Comparison of ENCODE assay signal across 8 cellular contexts in the genomic region with DNA sequence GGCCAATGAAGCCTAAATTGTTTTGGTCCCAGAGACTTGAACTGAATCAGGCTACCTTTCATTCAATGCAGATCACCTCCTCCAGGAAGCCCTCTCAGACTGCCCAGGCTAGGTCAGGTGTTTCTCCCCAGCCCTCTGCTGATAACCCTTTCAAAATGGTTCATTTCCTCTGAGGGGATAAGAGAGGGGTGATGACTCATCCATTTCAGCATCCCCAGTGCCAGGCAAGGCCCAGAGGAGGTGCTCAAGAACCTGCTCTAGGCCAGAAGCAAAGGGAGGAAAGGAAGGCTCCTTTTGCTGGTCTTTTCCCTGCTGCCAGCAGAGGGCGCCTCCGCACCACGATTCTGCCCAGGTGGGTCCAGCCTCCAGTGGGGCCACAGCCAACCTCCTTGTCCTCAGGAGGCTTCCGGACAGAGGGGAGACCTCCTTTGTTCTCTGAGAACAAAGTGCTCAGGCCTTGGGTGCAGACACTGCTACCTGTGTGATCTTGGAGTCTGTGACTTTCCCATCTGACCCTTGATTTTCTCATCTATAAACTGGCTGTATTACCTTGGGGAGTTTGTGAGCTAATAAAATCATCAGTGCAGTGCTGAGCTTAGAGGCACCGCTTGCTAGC. TPM values are rescaled to one million over a fixed set of nuclear protein-coding genes. Genes with fewer than 3 reads are reported as not detected.
DNase-seq lines count a peak whose midpoint lies in the region; ATAC-seq, FAIRE-seq and TF ChIP-seq lines count a peak whose summit lies in the region.

No MANE protein-coding gene starts in this region.

- H2AFZ ChIP-seq in HepG2 (ENCODE audit: low read length): no peak overlapping the region

- no peak overlapping the region for H3K27ac ChIP-seq in HepG2 (ENCODE audit: extremely low read length, insufficient read depth, low read length)

- H3K4me2 ChIP-seq in HepG2 (ENCODE audit: low read depth, low read length): no peak overlapping the region

- no peaks in the 10 kb centered on the region for H4K20me1 ChIP-seq in HepG2 (ENCODE audit: insufficient read depth, low read length)

- H3K4me3 ChIP-seq in HepG2 (replicated peaks in 1 of 3; ENCODE audit: insufficient read depth in 1 of 3, low read depth in 2 of 3, low read length in 3 of 3): no peak overlapping the region

- H3K79me2 ChIP-seq in HepG2 (ENCODE audit: insufficient read depth, low read length): no peaks in the 10 kb centered on the region

- no peak overlapping the region for H3K4me3 Mint-ChIP-seq in chondrocyte (ENCODE audit: unreplicated experiment)

- no peaks in the 10 kb centered on the region; a peak in 1 of 5 replicates for H3K27me3 ChIP-seq in HepG2 (ENCODE audit: control insufficient read depth in 1 of 2, insufficient read depth in 2 of 2, low read length in 2 of 2)

- CTCF ChIA-PET in HepG2 (lab: Yijun Ruan, JAX; ENCODE audit: low intra/inter-chr PET ratio, low total read pairs): interaction anchor here (0.9 to 2.1 kb wide), 6 partner anchors 79 to 332 kb away, joined by 3 to 25 read pairs (median 4); no protein-coding TSS in a partner anchor

- in situ Hi-C loops in HepG2 (cut with HindIII; ENCODE audit: extremely low pct_ligation_motif_present, low pct_unique_long_range_greater_than_20kb): loop anchor here (10.0 kb wide), 1 partner anchor 331 kb away; no protein-coding TSS in a partner anchor

- H3K4me1 Mint-ChIP-seq in chondrocyte (ENCODE audit: low read depth): no peaks in the 10 kb centered on the region

- no peaks in the 10 kb centered on the region for H3K36me3 Mint-ChIP-seq in chondrocyte (ENCODE audit: low read depth)

- intact Hi-C loops in HepG2 (cut with micrococcal nuclease; ENCODE audit: unreplicated experiment): loop anchor here (2.0 kb wide), 1 partner anchor 113 kb away; no protein-coding TSS in a partner anchor

- H3K4me1 ChIP-seq in HepG2 (ENCODE audit: insufficient read depth, low read length): peaks cover 32% of the 10 kb centered on the region

- TF ChIP-seq POLR2A in HepG2 (IDR thresholded peaks at IDR 0.05; ENCODE audit: insufficient read depth in 1 of 2, low read depth in 2 of 2, low read length in 2 of 2): no peak

- TF ChIP-seq CTCF in chondrocyte (IDR thresholded peaks at IDR 0.05): peak; percentile 99
- TF ChIP-seq CTCF in HepG2 (CRISPR knock-in tag; IDR thresholded peaks at IDR 0.05): peak; percentile 97

- H3K9me3 Mint-ChIP-seq in chondrocyte (ENCODE audit: low read depth): no peaks in the 10 kb centered on the region

- peak; percentile 95 for TF ChIP-seq RAD21 in HepG2 (CRISPR knock-in tag; IDR thresholded peaks at IDR 0.05)

- no TSS peak for BruUV-seq in HepG2 (replicated peaks; lab: Mats Ljungman, UMichigan)

- TF ChIP-seq EP300 in HepG2 (IDR thresholded peaks at IDR 0.05; ENCODE audit: low read depth in 2 of 2, low read length in 2 of 2): no peak
- TF ChIP-seq EP300 in HepG2 (CRISPR knock-in tag; IDR thresholded peaks at IDR 0.05; ENCODE audit: borderline replicate concordance): no peak

- ATAC-seq in HepG2: peak; percentile 91
- no peak for ATAC-seq in GM21825 (IDR thresholded peaks at IDR 0.05; ENCODE audit: unreplicated experiment)

- no peaks in the 10 kb centered on the region for H3K36me3 ChIP-seq in HepG2 (replicated peaks in 1 of 2; ENCODE audit: control insufficient read depth in 1 of 2, insufficient read depth in 2 of 2, low read length in 2 of 2)

- H3K27me3 Mint-ChIP-seq in chondrocyte (ENCODE audit: low read depth): peaks cover 16% of the 10 kb centered on the region

- FAIRE-seq in HepG2 (lab: Jason Lieb, UNC): peak; percentile 60

- no peaks in the 10 kb centered on the region for H3K9me3 ChIP-seq in HepG2 (ENCODE audit: low read length)

- POLR2A ChIA-PET in HepG2 (lab: Yijun Ruan, JAX): no interaction called here

- peak; percentile 52 for DNase-seq in activated gamma-delta T cell treated with Interleukin-2 at 50 U/mL for 16 hours
- no peak for DNase-seq in activated gamma-delta T cell (lab: John Stamatoyannopoulos, UW)
- DNase-seq in NCI-H2196 (lab: John Stamatoyannopoulos, UW; ENCODE audit: unreplicated experiment): peak; percentile 72
- peak; percentile 43 to 53 for DNase-seq in activated CD4-positive, alpha-beta T cell treated with anti-CD3 and anti-CD28 coated beads for 24 hours (ENCODE audit: low read depth in 2 of 2)
- DNase-seq in chondrocyte (ENCODE audit: low spot score): no peak
- peak; percentile 58 for DNase-seq in HepG2 (ENCODE audit: low spot score)
- DNase-seq in stimulated activated CD4-positive, alpha-beta T cell treated with anti-CD3 and anti-CD28 coated beads, TNF-alpha, amount 100 ng/mL, for 48 hours (ENCODE audit: low read depth in 3 of 3): peak; percentile 43 to 50 (median 44)

- 100% methylated on average over 1 of the region's 5 CpGs for WGBS in HepG2 (ENCODE audit: low lambda C conversion rate)

- no peak overlapping the region for H3K9ac ChIP-seq in HepG2 (ENCODE audit: insufficient read depth, low read depth, low read length)

- no peak overlapping the region for H3K27ac Mint-ChIP-seq in chondrocyte (ENCODE audit: unreplicated experiment)

TF ChIP-seq in HepG2, 621 proteins besides CTCF, POLR2A, EP300 and RAD21 (continues in another document):
- TF ChIP-seq, protein P1, sequence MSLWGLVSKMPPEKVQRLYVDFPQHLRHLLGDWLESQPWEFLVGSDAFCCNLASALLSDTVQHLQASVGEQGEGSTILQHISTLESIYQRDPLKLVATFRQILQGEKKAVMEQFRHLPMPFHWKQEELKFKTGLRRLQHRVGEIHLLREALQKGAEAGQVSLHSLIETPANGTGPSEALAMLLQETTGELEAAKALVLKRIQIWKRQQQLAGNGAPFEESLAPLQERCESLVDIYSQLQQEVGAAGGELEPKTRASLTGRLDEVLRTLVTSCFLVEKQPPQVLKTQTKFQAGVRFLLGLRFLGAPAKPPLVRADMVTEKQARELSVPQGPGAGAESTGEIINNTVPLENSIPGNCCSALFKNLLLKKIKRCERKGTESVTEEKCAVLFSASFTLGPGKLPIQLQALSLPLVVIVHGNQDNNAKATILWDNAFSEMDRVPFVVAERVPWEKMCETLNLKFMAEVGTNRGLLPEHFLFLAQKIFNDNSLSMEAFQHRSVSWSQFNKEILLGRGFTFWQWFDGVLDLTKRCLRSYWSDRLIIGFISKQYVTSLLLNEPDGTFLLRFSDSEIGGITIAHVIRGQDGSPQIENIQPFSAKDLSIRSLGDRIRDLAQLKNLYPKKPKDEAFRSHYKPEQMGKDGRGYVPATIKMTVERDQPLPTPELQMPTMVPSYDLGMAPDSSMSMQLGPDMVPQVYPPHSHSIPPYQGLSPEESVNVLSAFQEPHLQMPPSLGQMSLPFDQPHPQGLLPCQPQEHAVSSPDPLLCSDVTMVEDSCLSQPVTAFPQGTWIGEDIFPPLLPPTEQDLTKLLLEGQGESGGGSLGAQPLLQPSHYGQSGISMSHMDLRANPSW (CRISPR knock-in tag; IDR thresholded peaks at IDR 0.05; ENCODE audit: borderline replicate concordance): no peak

RNA-seq across cellular contexts. Expression of gene ARHGEF10L, which starts 45.3 kb away (rescaled TPM):
- 27.3 to 40.6 TPM (median 40.0 TPM) in 3 replicates for total RNA-seq in chondrocyte
- 26.2 and 46.5 TPM in 2 replicates for total RNA-seq in HepG2 (2016; rRNA removed; fragmentation: Illumina TruSeq; extraction: Trizol)
- total RNA-seq in HepG2 (2016; cell fraction: cytosol; rRNA removed; fragmentation: Illumina TruSeq; extraction: Trizol; ENCODE audit: low read depth): 13.6 and 14.7 TPM in 2 replicates
- total RNA-seq in HepG2 (2016; cell fraction: insoluble cytoplasmic fraction; rRNA removed; fragmentation: Illumina TruSeq; extraction: Trizol): 24.8 and 47.9 TPM in 2 replicates
- 19.1 and 19.9 TPM in 2 replicates for total RNA-seq in HepG2 (2016; cell fraction: membrane; rRNA removed; fragmentation: Illumina TruSeq; extraction: Trizol)
- total RNA-seq in HepG2 (2016; cell fraction: nucleus; rRNA removed; fragmentation: Illumina TruSeq; extraction: Trizol): 59.8 and 74.6 TPM in 2 replicates
- 78.3 and 107 TPM in 2 replicates for polyA plus RNA-seq in HepG2 (2011; rRNA removed)
- 20.2 and 37.0 TPM in 2 replicates for polyA plus RNA-seq in HepG2 (2011; cell fraction: cytosol; rRNA removed)
- 844 and 1,154 TPM in 2 replicates for polyA plus RNA-seq in HepG2 (2011; cell fraction: nucleus; rRNA removed)
- polyA plus RNA-seq in HepG2 (2012): 43.3 and 63.3 TPM in 2 replicates
- 2.2 and 2.8 TPM in 2 replicates for polyA plus RNA-seq in HepG2 (2016; cell fraction: cytosol; fragmentation: Illumina TruSeq; extraction: Trizol; ENCODE audit: low read depth)
- 18.1 and 22.2 TPM in 2 replicates for polyA plus RNA-seq in HepG2 (2016; cell fraction: insoluble cytoplasmic fraction; fragmentation: Illumina TruSeq; extraction: Trizol; ENCODE audit: low read depth)
- polyA plus RNA-seq in HepG2 (2016; cell fraction: membrane; fragmentation: Illumina TruSeq; extraction: Trizol; ENCODE audit: low read depth): 4.7 and 5.9 TPM in 2 replicates
- 127 and 131 TPM in 2 replicates for polyA plus RNA-seq in HepG2 (2016; cell fraction: nucleus; fragmentation: Illumina TruSeq; extraction: Trizol; ENCODE audit: insufficient read depth, low read depth)
- polyA minus RNA-seq in HepG2 (2011; rRNA and poly(A)+ RNA removed; ENCODE audit: low replicate concordance): 15.7 and 166 TPM in 2 replicates
- 36.6 and 43.4 TPM in 2 replicates for polyA minus RNA-seq in HepG2 (2011; cell fraction: cytosol; rRNA and poly(A)+ RNA removed)
- polyA minus RNA-seq in HepG2 (2011; cell fraction: nucleus; rRNA and poly(A)+ RNA removed): 147 and 148 TPM in 2 replicates

RNA-seq across cellular contexts. Expression of gene RCC2, which starts 54.7 kb away (rescaled TPM):
- total RNA-seq in chondrocyte (88.6 to 90.0 TPM (median 88.7 TPM) in 3 replicates), HepG2 (2016; rRNA removed; fragmentation: Illumina TruSeq; extraction: Trizol) (55.8 and 58.3 TPM in 2 replicates)
- 4.8 TPM in 2 replicates for total RNA-seq in HepG2 (2016; cell fraction: cytosol; rRNA removed; fragmentation: Illumina TruSeq; extraction: Trizol; ENCODE audit: low read depth)
- total RNA-seq in HepG2 (2016; cell fraction: insoluble cytoplasmic fraction; rRNA removed; fragmentation: Illumina TruSeq; extraction: Trizol): 47.1 and 59.6 TPM in 2 replicates
- 18.1 and 20.4 TPM in 2 replicates for total RNA-seq in HepG2 (2016; cell fraction: membrane; rRNA removed; fragmentation: Illumina TruSeq; extraction: Trizol)
- total RNA-seq in HepG2 (2016; cell fraction: nucleus; rRNA removed; fragmentation: Illumina TruSeq; extraction: Trizol): 27.9 and 29.9 TPM in 2 replicates
- polyA plus RNA-seq in HepG2 (2011; rRNA removed): 20.5 TPM in 2 replicates
- polyA plus RNA-seq in HepG2 (2011; cell fraction: cytosol; rRNA removed): 18.5 and 19.0 TPM in 2 replicates
- 42.4 and 51.1 TPM in 2 replicates for polyA plus RNA-seq in HepG2 (2011; cell fraction: nucleus; rRNA removed)
- polyA plus RNA-seq in HepG2 (2012): 21.1 and 23.9 TPM in 2 replicates
- polyA plus RNA-seq in HepG2 (2016; cell fraction: cytosol; fragmentation: Illumina TruSeq; extraction: Trizol; ENCODE audit: low read depth): 2.8 and 3.2 TPM in 2 replicates
- 46.1 and 61.1 TPM in 2 replicates for polyA plus RNA-seq in HepG2 (2016; cell fraction: insoluble cytoplasmic fraction; fragmentation: Illumina TruSeq; extraction: Trizol; ENCODE audit: low read depth)
- polyA plus RNA-seq in HepG2 (2016; cell fraction: membrane; fragmentation: Illumina TruSeq; extraction: Trizol; ENCODE audit: low read depth): 11.0 and 11.8 TPM in 2 replicates
- polyA plus RNA-seq in HepG2 (2016; cell fraction: nucleus; fragmentation: Illumina TruSeq; extraction: Trizol; ENCODE audit: insufficient read depth, low read depth): 53.8 and 58.4 TPM in 2 replicates
- polyA minus RNA-seq in HepG2 (2011; rRNA and poly(A)+ RNA removed; ENCODE audit: low replicate concordance): 87.9 and 245 TPM in 2 replicates
- 23.5 and 33.8 TPM in 2 replicates for polyA minus RNA-seq in HepG2 (2011; cell fraction: cytosol; rRNA and poly(A)+ RNA removed)
- 10.8 and 12.2 TPM in 2 replicates for polyA minus RNA-seq in HepG2 (2011; cell fraction: nucleus; rRNA and poly(A)+ RNA removed)

Comparison
In these comparisons a context has a peak if more than half of its experiments do, and no peak if none do; other contexts are left out.
1. DNase-seq: peak in activated gamma-delta T cell treated with Interleukin-2 at 50 U/mL for 16 hours (single experiment), NCI-H2196 (single experiment), activated CD4-positive, alpha-beta T cell treated with anti-CD3 and anti-CD28 coated beads for 24 hours (2 of 2), HepG2 (single experiment) and stimulated activated CD4-positive, alpha-beta T cell treated with anti-CD3 and anti-CD28 coated beads, TNF-alpha, amount 100 ng/mL, for 48 hours (3 of 3); none in activated gamma-delta T cell (single experiment) and chondrocyte (single experiment).